In genomic region chr13:40102360-40102727, GRCh38 we compare ENCODE assay signal across 11 cellular contexts.
DNase-seq lines count a peak whose midpoint lies in the region; ATAC-seq and TF ChIP-seq lines count a peak whose summit lies in the region.
"Had no signal": no experiment of that assay in that cellular context is flagged by ENCODE, and none has a peak within 500 bp of the region (broad histone marks: within the 10 kb centered on the region; RNA-seq: fewer than 3 reads in every experiment).

No MANE protein-coding gene starts in this region.

- no peaks in the 10 kb centered on the region for H3K36me3 Mint-ChIP-seq in CD4-positive, alpha-beta T cell (ENCODE audit: low read depth)
- H3K36me3 Mint-ChIP-seq: CD14-positive monocyte had no signal

- intact Hi-C loops in CD4-positive, alpha-beta T cell (cut with DNase I, micrococcal nuclease): no loop called here
- intact Hi-C loops in colonic mucosa (cut with DNase I): no loop called here
- intact Hi-C loops in lower leg skin (cut with DNase I; ENCODE audit: low total_unique reads): no loop called here

- H3K27me3 Mint-ChIP-seq in CD4-positive, alpha-beta T cell: no peaks in the 10 kb centered on the region

- no peak for TF ChIP-seq CTCF in CD4-positive, alpha-beta T cell (IDR thresholded peaks at IDR 0.05)
- TF ChIP-seq CTCF in colonic mucosa (IDR thresholded peaks at IDR 0.05) (no peak), WERI-Rb-1 (IDR thresholded peaks at IDR 0.05; ENCODE audit: low read depth, low read length) (no peak), lower leg skin (IDR thresholded peaks at IDR 0.05) (no peak)

- no peak overlapping the region for H3K27ac ChIP-seq in CD4-positive, alpha-beta T cell (ENCODE audit: low read depth, low read length)
- H3K27ac ChIP-seq in colonic mucosa (peak overlapping the region; percentile 27), WERI-Rb-1 (no peak overlapping the region), SJCRH30 (no peak overlapping the region)
- H3K27ac ChIP-seq: cardiac muscle cell had no signal

- H3K9me3 Mint-ChIP-seq in CD4-positive, alpha-beta T cell: no peaks in the 10 kb centered on the region

- H3K27me3 ChIP-seq in CD4-positive, alpha-beta T cell (ENCODE audit: control insufficient read depth, insufficient read depth, low read length): no peaks in the 10 kb centered on the region
- H3K27me3 ChIP-seq in colonic mucosa: no peaks in the 10 kb centered on the region
- no peaks in the 10 kb centered on the region for H3K27me3 ChIP-seq in WERI-Rb-1 (ENCODE audit: insufficient read depth, low read depth, severe bottlenecking)
- H3K27me3 ChIP-seq in SJCRH30: no peaks in the 10 kb centered on the region
- H3K27me3 ChIP-seq: cardiac muscle cell had no signal

- H3K36me3 ChIP-seq in colonic mucosa (no peaks in the 10 kb centered on the region), WERI-Rb-1 (no peaks in the 10 kb centered on the region), SJCRH30 (no peaks in the 10 kb centered on the region)
- H3K36me3 ChIP-seq: cardiac muscle cell had no signal

- no peak for DNase-seq in CD4-positive, alpha-beta T cell
- DNase-seq in colonic mucosa (no peak), WERI-Rb-1 (no peak), lower leg skin (ENCODE audit: low spot score in 2 of 2) (no peak), SJCRH30 (no peak)
- DNase-seq: NCI-H2171 treated with DMSO at 0.1 percent for 48 hours had no signal

- CTCF ChIA-PET in CD4-positive, alpha-beta T cell (lab: Charles Lee): no interaction called here

- TF ChIP-seq POLR2A in lower leg skin (IDR thresholded peaks at IDR 0.05): no peak

- peak overlapping the region; percentile 52 for H3K27ac Mint-ChIP-seq in CD4-positive, alpha-beta T cell

- no peak overlapping the region for H3K9ac ChIP-seq in colonic mucosa (ENCODE audit: low read depth in 2 of 2, low read length in 2 of 2)

- H3K4me3 ChIP-seq in colonic mucosa: no peak overlapping the region
- no peak overlapping the region for H3K4me3 ChIP-seq in WERI-Rb-1 (ENCODE audit: low read depth, low read length)
- no peak overlapping the region for H3K4me3 ChIP-seq in lower leg skin (ENCODE audit: low read depth, poor library complexity, severe bottlenecking)
- no peak overlapping the region for H3K4me3 ChIP-seq in SJCRH30
- H3K4me3 ChIP-seq: cardiac muscle cell had no signal

- POLR2A ChIA-PET in CD4-positive, alpha-beta T cell (lab: Charles Lee): interaction anchor here (1.4 kb wide), 1 partner anchor 85 kb away, joined by 3 read pairs; no protein-coding TSS in a partner anchor

- no peak overlapping the region for H3K4me3 Mint-ChIP-seq in CD4-positive, alpha-beta T cell
- H3K4me3 Mint-ChIP-seq: CD14-positive monocyte had no signal

- peaks cover 29% of the 10 kb centered on the region for H3K4me1 Mint-ChIP-seq in CD4-positive, alpha-beta T cell (ENCODE audit: low read depth)
- H3K4me1 Mint-ChIP-seq: CD14-positive monocyte had no signal

- no peaks in the 10 kb centered on the region for H3K9me3 ChIP-seq in CD4-positive, alpha-beta T cell (ENCODE audit: control insufficient read depth, low read length)
- H3K9me3 ChIP-seq in colonic mucosa (no peaks in the 10 kb centered on the region), WERI-Rb-1 (ENCODE audit: severe bottlenecking) (no peaks in the 10 kb centered on the region), SJCRH30 (replicated peaks) (peaks cover 9% of the 10 kb centered on the region)

- H3K4me1 ChIP-seq in colonic mucosa: no peaks in the 10 kb centered on the region
- no peaks in the 10 kb centered on the region for H3K4me1 ChIP-seq in SJCRH30

- WGBS in lower leg skin, 2 donors: 85 to 88% methylated on average over 3 of the region's 3 CpGs

- no peak for ATAC-seq in CD4-positive, alpha-beta T cell (ENCODE audit: poor library complexity)
- ATAC-seq in GM19328 (IDR thresholded peaks at IDR 0.05; ENCODE audit: unreplicated experiment) (peak; percentile 15), HG03439 (IDR thresholded peaks at IDR 0.05; ENCODE audit: unreplicated experiment) (peak; percentile 29), HG02642 (IDR thresholded peaks at IDR 0.05; ENCODE audit: poor library complexity, unreplicated experiment) (no peak)

Comparison
In these comparisons a context has a peak if more than half of its experiments do, and no peak if none do; other contexts are left out.
1. ATAC-seq: peak in GM19328 (single experiment) and HG03439 (single experiment); none in CD4-positive, alpha-beta T cell (single experiment) and HG02642 (single experiment).